8 cellular contexts compared by ENCODE assay signal in the genomic region with DNA sequence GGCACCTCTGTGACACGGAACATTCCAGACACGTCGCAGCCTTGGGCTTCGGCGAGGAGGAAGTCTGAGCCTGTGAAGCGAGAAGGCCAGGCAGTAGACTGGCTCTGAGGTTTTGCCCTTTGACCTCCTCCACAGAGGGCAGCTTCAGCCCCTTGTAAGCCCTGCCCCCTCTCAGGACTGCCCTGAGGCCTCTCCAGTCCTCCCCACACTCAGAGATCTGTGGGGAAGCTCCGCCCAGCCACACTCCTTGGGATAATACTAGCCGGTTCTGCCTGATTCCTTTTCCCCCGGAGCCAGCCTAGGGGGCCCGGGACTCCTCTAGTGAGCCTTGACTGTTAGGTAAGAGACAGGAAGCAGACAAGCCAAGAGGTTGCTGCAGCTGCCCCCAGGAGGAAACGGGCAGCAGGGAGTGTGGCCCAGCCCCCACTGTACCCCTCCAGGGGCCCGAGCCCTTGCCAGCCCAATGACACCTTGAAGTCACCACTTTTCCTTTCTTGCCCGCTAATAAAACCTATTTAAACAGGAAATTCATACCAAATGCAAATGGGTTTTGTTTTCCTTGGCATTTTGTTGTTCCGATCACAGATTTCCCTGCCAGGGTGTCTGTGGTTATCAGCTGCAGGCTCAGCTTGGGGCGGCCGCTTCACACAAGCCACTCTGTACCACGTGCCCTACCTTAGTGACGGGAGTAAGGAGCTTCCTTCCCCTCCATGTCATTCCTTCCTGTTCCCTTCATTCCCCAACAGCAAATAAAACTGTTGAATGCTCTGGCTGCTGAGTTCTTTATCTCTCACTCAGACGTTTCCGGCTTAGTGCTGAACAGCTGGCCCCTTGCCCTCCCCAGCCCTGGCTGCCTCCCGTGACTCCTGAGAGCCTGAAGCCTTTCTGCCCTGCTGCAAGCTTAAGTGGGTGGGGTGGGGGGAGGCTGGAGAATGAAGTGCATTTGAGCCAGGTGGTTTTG.
DNase-seq lines count a peak whose midpoint lies in the region; ATAC-seq and TF ChIP-seq lines count a peak whose summit lies in the region.

No MANE protein-coding gene starts in this region.

- H3K36me3 Mint-ChIP-seq in T-cell = no peaks in the 10 kb centered on the region

- peak overlapping the region; percentile 63 to 92 for H3K18ac ChIP-seq in mesenchymal stem cell (ENCODE audit: low read depth in 1 of 2, low read length in 2 of 2)

- H3K27me3 ChIP-seq in endocrine pancreas (ENCODE audit: control insufficient read depth, insufficient read depth, low read length) (no peaks in the 10 kb centered on the region), mesenchymal stem cell (ENCODE audit: control insufficient read depth in 1 of 2, insufficient read depth in 1 of 2, low read length in 2 of 2) (no peaks in the 10 kb centered on the region), tibial nerve (no peaks in the 10 kb centered on the region)

- H3K4me1 ChIP-seq in endocrine pancreas (ENCODE audit: control insufficient read depth, insufficient read depth, low read length) = no peaks in the 10 kb centered on the region
- H3K4me1 ChIP-seq in mesenchymal stem cell (ENCODE audit: control insufficient read depth, insufficient read depth, low read depth, low read length) = peaks cover 33% of the 10 kb centered on the region
- peaks cover 0 to 43% (median 19%) of the 10 kb centered on the region in 4 donors for H3K4me1 ChIP-seq in tibial nerve

- peak overlapping the region; percentile 88 for H4K8ac ChIP-seq in mesenchymal stem cell (ENCODE audit: low read length)

- peak overlapping the region; percentile 90 to 94 for H3K4ac ChIP-seq in mesenchymal stem cell (ENCODE audit: low read depth in 1 of 2, low read length in 2 of 2)

- H4K91ac ChIP-seq in mesenchymal stem cell (ENCODE audit: low read length) = peak overlapping the region; percentile 95

- no peak for TF ChIP-seq POLR2A in tibial nerve (IDR thresholded peaks at IDR 0.05)

- no peaks in the 10 kb centered on the region for H3K27me3 Mint-ChIP-seq in T-cell

- H2BK12ac ChIP-seq in mesenchymal stem cell (ENCODE audit: low read length in 2 of 2) = peak overlapping the region; percentile 38 to 96

- H3K79me1 ChIP-seq in mesenchymal stem cell (replicated peaks; ENCODE audit: low read length, poor library complexity, severe bottlenecking) = no peaks in the 10 kb centered on the region

- no peaks in the 10 kb centered on the region for H3K9me3 Mint-ChIP-seq in T-cell

- H2BK5ac ChIP-seq in mesenchymal stem cell (ENCODE audit: low read depth, low read length, poor library complexity, severe bottlenecking) = peak overlapping the region; percentile 80

- POLR2A ChIA-PET in T-cell (lab: Charles Lee) = interaction anchor here in 1 of 2 donors (0.6 to 1.2 kb wide), 3 partner anchors 22 to 277 kb away, joined by 3 to 18 read pairs (median 3); no protein-coding TSS in a partner anchor

- DNase-seq in ELR (ENCODE audit: low read depth) (peak; percentile 82), LHCN-M2 (ENCODE audit: low read depth) (peak; percentile 80), T-cell (peak in 19 of 34 experiments; percentile 2 to 47 (median 18)), mesenchymal stem cell (peak; percentile 88), tibial nerve (ENCODE audit: low spot score in 2 of 2) (peak; percentile 35 to 60)
- no peak for DNase-seq in stimulated activated naive CD4-positive, alpha-beta T cell treated with Interleukin-2 at 50 U/mL for 16 hours (lab: John Stamatoyannopoulos, UW)

- H3K4me3 ChIP-seq in endocrine pancreas (ENCODE audit: control insufficient read depth, insufficient read depth, low read length) (no peak overlapping the region), mesenchymal stem cell (ENCODE audit: insufficient read depth in 1 of 2, low read depth in 1 of 2, low read length in 2 of 2) (peak overlapping the region in 1 of 2 experiments; percentile 55), tibial nerve (peak overlapping the region in 3 of 4 donors; percentile 11 to 22 (median 14))

- H2AFZ ChIP-seq in mesenchymal stem cell (ENCODE audit: low read depth, low read length) = peak overlapping the region; percentile 60

- H3K9me3 ChIP-seq in endocrine pancreas (ENCODE audit: control insufficient read depth, low read length) = no peaks in the 10 kb centered on the region
- H3K9me3 ChIP-seq in mesenchymal stem cell (ENCODE audit: control insufficient read depth, low read length) = no peaks in the 10 kb centered on the region
- H3K9me3 ChIP-seq in tibial nerve = no peaks in the 10 kb centered on the region

- peak overlapping the region; percentile 54 for H2AK5ac ChIP-seq in mesenchymal stem cell (ENCODE audit: low read length, severe bottlenecking)

- ATAC-seq in GM21717 (IDR thresholded peaks at IDR 0.05; ENCODE audit: unreplicated experiment) = peak; percentile 67
- peak; percentile 59 to 74 (median 70) for ATAC-seq in T-cell (replicated peaks in 1 of 4)

- WGBS in mesenchymal stem cell = 3% methylated on average over 21 of the region's 21 CpGs
- 14 to 20% methylated on average over 21 of the region's 21 CpGs for WGBS in tibial nerve, 2 donors

- peak overlapping the region; percentile 47 to 82 for H3K27ac Mint-ChIP-seq in T-cell

- H3K36me3 ChIP-seq in endocrine pancreas (ENCODE audit: control insufficient read depth, insufficient read depth, low read length) (no peaks in the 10 kb centered on the region), mesenchymal stem cell (ENCODE audit: control insufficient read depth in 1 of 2, insufficient read depth in 2 of 2, low read depth in 1 of 2, low read length in 2 of 2) (peaks cover 4 to 35% of the 10 kb centered on the region in 2 experiments), tibial nerve (peaks cover 0 to 35% (median 0%) of the 10 kb centered on the region in 3 donors)

- TF ChIP-seq EP300 in tibial nerve (IDR thresholded peaks at IDR 0.05) = peak; percentile 33 to 68

- no peak overlapping the region for H3K23ac ChIP-seq in mesenchymal stem cell (ENCODE audit: low read length in 2 of 2)

- H2BK15ac ChIP-seq in mesenchymal stem cell (ENCODE audit: low read depth, poor library complexity, severe bottlenecking) = peak overlapping the region; percentile 95

- peak overlapping the region; percentile 81 for H2BK120ac ChIP-seq in mesenchymal stem cell (ENCODE audit: low read depth, low read length)

- H3K9ac ChIP-seq in endocrine pancreas (ENCODE audit: control insufficient read depth, insufficient read depth, low read length) (peak overlapping the region; percentile 30), mesenchymal stem cell (ENCODE audit: low read length) (peak overlapping the region; percentile 77)

- peak overlapping the region; percentile 96 for H3K27ac ChIP-seq in mesenchymal stem cell (ENCODE audit: low read length, poor library complexity, severe bottlenecking)
- peak overlapping the region; percentile 47 to 89 (median 73) for H3K27ac ChIP-seq in tibial nerve

- peak overlapping the region; percentile 4 for H3K4me2 ChIP-seq in mesenchymal stem cell (ENCODE audit: low read length, poor library complexity, severe bottlenecking)

- peaks cover 32 to 36% (median 36%) of the 10 kb centered on the region in 3 donors for H3K4me1 Mint-ChIP-seq in T-cell

- H3K4me3 Mint-ChIP-seq in T-cell = peak overlapping the region; percentile 53 to 89 (median 58)

- no peak for TF ChIP-seq CTCF in tibial nerve (IDR thresholded peaks at IDR 0.05)

- H3K14ac ChIP-seq in mesenchymal stem cell (ENCODE audit: low read length in 2 of 2) = no peak overlapping the region

- CTCF ChIA-PET in T-cell (lab: Charles Lee) = interaction anchor here in 1 of 2 donors (0.8 kb wide), 1 partner anchor 53 kb away, joined by 5 read pairs; no protein-coding TSS in a partner anchor
